Comparison of ENCODE assay signal across 15 cellular contexts in genomic region chr2:68172990-68173715, GRCh38. TPM values are rescaled to one million over a fixed set of nuclear protein-coding genes. Genes with fewer than 3 reads are reported as not detected.
DNase-seq lines count a peak whose midpoint lies in the region; ATAC-seq and TF ChIP-seq lines count a peak whose summit lies in the region.
"Had no signal": no experiment of that assay in that cellular context is flagged by ENCODE, and none has a peak within 500 bp of the region (broad histone marks: within the 10 kb centered on the region; RNA-seq: fewer than 3 reads in every experiment).

No MANE protein-coding gene starts in this region.

- ATAC-seq in RWPE2 (ENCODE audit: low read depth): peak; percentile 74
- ATAC-seq in GM19452 (IDR thresholded peaks at IDR 0.05; ENCODE audit: unreplicated experiment): no peak
- ATAC-seq in HG03457 (IDR thresholded peaks at IDR 0.05; ENCODE audit: unreplicated experiment): no peak
- ATAC-seq in GM21360 (IDR thresholded peaks at IDR 0.05; ENCODE audit: unreplicated experiment): no peak

- H3K4me1 ChIP-seq in RWPE2 (ENCODE audit: insufficient read depth, poor library complexity, severe bottlenecking): peaks cover 3% of the 10 kb centered on the region

- H3K36me3 ChIP-seq in RWPE2 (ENCODE audit: low read depth): peaks cover 84% of the 10 kb centered on the region

- H3K27me3 ChIP-seq in HL-60 (ENCODE audit: insufficient read depth, poor library complexity, severe bottlenecking): no peaks in the 10 kb centered on the region
- H3K27me3 ChIP-seq in RWPE2 (ENCODE audit: insufficient read depth, poor library complexity, severe bottlenecking): no peaks in the 10 kb centered on the region
- H3K27me3 ChIP-seq: cardiac muscle cell had no signal

- H3K27ac ChIP-seq in HL-60 (replicated peaks) (peak overlapping the region; percentile 80), RWPE2 (ENCODE audit: poor library complexity, severe bottlenecking) (peak overlapping the region; percentile 18)
- H3K27ac ChIP-seq: cardiac muscle cell had no signal

- H3K4me3 ChIP-seq in HL-60 (replicated peaks; ENCODE audit: insufficient read depth, low read length) (no peak overlapping the region), RWPE2 (ENCODE audit: severe bottlenecking) (no peak overlapping the region), epithelial cell of esophagus (ENCODE audit: low read length) (no peak overlapping the region)
- H3K4me3 ChIP-seq: cardiac muscle cell had no signal

- TF ChIP-seq CTCF in HL-60 (IDR thresholded peaks at IDR 0.05; ENCODE audit: insufficient read depth, low read length): no peak
- TF ChIP-seq CTCF in RWPE2 (IDR thresholded peaks at IDR 0.05; ENCODE audit: poor library complexity, severe bottlenecking): no peak
- TF ChIP-seq CTCF in epithelial cell of esophagus (IDR thresholded peaks at IDR 0.05; ENCODE audit: insufficient read depth, low read depth, low read length, missing control alignments): no peak

- no peaks in the 10 kb centered on the region for H3K9me3 ChIP-seq in RWPE2 (ENCODE audit: severe bottlenecking)

- DNase-seq in AML-193 (lab: John Stamatoyannopoulos, UW) (peak; percentile 97 to 98), HL-60 (ENCODE audit: low read depth in 1 of 2, low spot score in 1 of 2) (peak; percentile 57 to 78), RWPE2 (ENCODE audit: low spot score) (no peak), epithelial cell of esophagus (ENCODE audit: low read depth) (peak; percentile 83), mucosa of gallbladder (ENCODE audit: low spot score) (no peak)
- DNase-seq: activated naive CD4-positive, alpha-beta T cell treated with Interleukin-2 at 50 U/mL for 16 hours; DMS 273 treated with DMSO at 0.1 percent for 48 hours; islet precursor cell; NCI-H1417 treated with DMSO at 0.1 percent for 48 hours; NCI-H446; substantia nigra had no signal

RNA-seq across cellular contexts. Expression of gene PNO1, which starts 15.5 kb away (rescaled TPM):
- total RNA-seq in mucosa of gallbladder: 8.0 TPM

Comparison
In these comparisons a context has a peak if more than half of its experiments do, and no peak if none do; other contexts are left out.
1. DNase-seq: peak in AML-193 (2 of 2), HL-60 (2 of 2) and epithelial cell of esophagus (single experiment); none in RWPE2 (single experiment) and mucosa of gallbladder (single experiment).